In genomic region chr2:119245841-119246230, GRCh38 we compare ENCODE assay signal across 9 cellular contexts.
"Had no signal": no experiment of that assay in that cellular context is flagged by ENCODE, and none has a peak within 500 bp of the region (broad histone marks: within the 10 kb centered on the region; RNA-seq: fewer than 3 reads in every experiment).

No MANE protein-coding gene starts in this region.

- H2AFZ ChIP-seq: GM23248, GM23338 had no signal

- H3K4me3 ChIP-seq: GM23248, GM23338, HAP-1 had no signal

- H3K27ac ChIP-seq: GM23248 had no signal

- DNase-seq: GM23248, GOT3, H9, HCEC 1CT, HFFc6 had no signal

- FAIRE-seq: H54 had no signal

- ATAC-seq: GM23338, HCT116 had no signal

- H3K4me2 ChIP-seq: GM23338 had no signal

- H3K9me3 Mint-ChIP-seq: GM23338, H9, HFFc6 had no signal

- H3K27ac Mint-ChIP-seq: GM23338, H9, HFFc6 had no signal

- H3K9me3 ChIP-seq: HAP-1 had no signal

- H3K4me1 ChIP-seq: HAP-1 had no signal

- H3K4me3 Mint-ChIP-seq: GM23338, H9, HFFc6 had no signal

- H3K9ac ChIP-seq: GM23248 had no signal
